ENCODE assay signal across 8 cellular contexts in the genomic region with DNA sequence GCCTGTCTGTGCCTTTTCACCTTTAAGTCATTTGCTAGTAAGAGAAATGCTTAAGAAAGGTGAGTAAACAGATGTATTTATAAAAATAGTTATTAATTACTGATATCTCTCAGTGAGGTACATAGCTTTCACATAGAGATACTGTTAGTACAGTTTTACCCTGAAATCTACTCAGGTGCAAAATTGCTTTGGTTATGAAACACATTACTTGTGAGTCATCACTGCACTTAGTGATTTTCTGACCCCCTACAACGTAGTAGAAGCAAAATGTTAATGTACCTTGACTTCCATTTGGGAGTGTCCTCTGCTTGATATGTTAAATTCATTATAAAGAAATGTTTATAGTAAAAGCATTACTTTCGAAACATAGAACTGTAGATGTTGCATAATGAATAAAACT. TPM values are rescaled to one million over a fixed set of nuclear protein-coding genes. Genes with fewer than 3 reads are reported as not detected.
DNase-seq lines count a peak whose midpoint lies in the region; ATAC-seq and TF ChIP-seq lines count a peak whose summit lies in the region.

No MANE protein-coding gene starts in this region.

- no peak overlapping the region for H3K27ac Mint-ChIP-seq in activated CD8-positive, alpha-beta memory T cell treated with anti-CD3 and anti-CD28 coated beads, Interleukin-2, amount 10 ng/mL, durations not matched to agents 7 days and 5 days
- no peak overlapping the region for H3K27ac Mint-ChIP-seq in activated T-helper 17 cell treated with anti-CD3 and anti-CD28 coated beads, Interleukin-2, amount 50 U/mL, for 72 hours
- H3K27ac Mint-ChIP-seq in stimulated activated naive CD8-positive, alpha-beta T cell treated with anti-CD3 and anti-CD28 coated beads, Interleukin-15, amount 100 ng/mL, for 72 hours: no peak overlapping the region
- no peak overlapping the region for H3K27ac Mint-ChIP-seq in CD14-positive monocyte

- no peaks in the 10 kb centered on the region for H3K9me3 Mint-ChIP-seq in activated CD8-positive, alpha-beta memory T cell treated with anti-CD3 and anti-CD28 coated beads, Interleukin-2, amount 10 ng/mL, durations not matched to agents 7 days and 5 days (ENCODE audit: low read depth)
- H3K9me3 Mint-ChIP-seq in activated T-helper 17 cell treated with anti-CD3 and anti-CD28 coated beads, Interleukin-2, amount 50 U/mL, for 72 hours: no peaks in the 10 kb centered on the region
- H3K9me3 Mint-ChIP-seq in stimulated activated naive CD8-positive, alpha-beta T cell treated with anti-CD3 and anti-CD28 coated beads, Interleukin-15, amount 100 ng/mL, for 72 hours: no peaks in the 10 kb centered on the region
- H3K9me3 Mint-ChIP-seq in CD14-positive monocyte: no peaks in the 10 kb centered on the region

- intact Hi-C loops in CD14-positive monocyte (cut with micrococcal nuclease): no loop called here

- H3K36me3 Mint-ChIP-seq in activated CD8-positive, alpha-beta memory T cell treated with anti-CD3 and anti-CD28 coated beads, Interleukin-2, amount 10 ng/mL, durations not matched to agents 7 days and 5 days: peaks cover 55% of the 10 kb centered on the region
- H3K36me3 Mint-ChIP-seq in activated T-helper 17 cell treated with anti-CD3 and anti-CD28 coated beads, Interleukin-2, amount 50 U/mL, for 72 hours (ENCODE audit: low read depth): peaks cover 100% of the 10 kb centered on the region
- peaks cover 3% of the 10 kb centered on the region in 2 donors for H3K36me3 Mint-ChIP-seq in CD14-positive monocyte

- H3K4me1 Mint-ChIP-seq in activated CD8-positive, alpha-beta memory T cell treated with anti-CD3 and anti-CD28 coated beads, Interleukin-2, amount 10 ng/mL, durations not matched to agents 7 days and 5 days: peaks cover 68% of the 10 kb centered on the region
- peaks cover 43% of the 10 kb centered on the region for H3K4me1 Mint-ChIP-seq in activated T-helper 17 cell treated with anti-CD3 and anti-CD28 coated beads, Interleukin-2, amount 50 U/mL, for 72 hours
- H3K4me1 Mint-ChIP-seq in stimulated activated naive CD8-positive, alpha-beta T cell treated with anti-CD3 and anti-CD28 coated beads, Interleukin-15, amount 100 ng/mL, for 72 hours: peaks cover 69% of the 10 kb centered on the region
- peaks cover 61% of the 10 kb centered on the region for H3K4me1 Mint-ChIP-seq in CD14-positive monocyte

- no peak overlapping the region for H3K4me3 Mint-ChIP-seq in activated CD8-positive, alpha-beta memory T cell treated with anti-CD3 and anti-CD28 coated beads, Interleukin-2, amount 10 ng/mL, durations not matched to agents 7 days and 5 days
- H3K4me3 Mint-ChIP-seq in activated T-helper 17 cell treated with anti-CD3 and anti-CD28 coated beads, Interleukin-2, amount 50 U/mL, for 72 hours: peak overlapping the region; percentile 91
- peak overlapping the region; percentile 51 to 55 for H3K4me3 Mint-ChIP-seq in stimulated activated naive CD8-positive, alpha-beta T cell treated with anti-CD3 and anti-CD28 coated beads, Interleukin-15, amount 100 ng/mL, for 72 hours
- H3K4me3 Mint-ChIP-seq in CD14-positive monocyte: no peak overlapping the region

- CTCF ChIA-PET in activated CD8-positive, alpha-beta memory T cell treated with anti-CD3 and anti-CD28 coated beads, Interleukin-2, amount 10 ng/mL, durations not matched to agents 7 days and 5 days (lab: Charles Lee): interaction anchor here (1.0 to 1.9 kb wide), 6 partner anchors 14 to 106 kb away, joined by 3 to 7 read pairs (median 4); no protein-coding TSS in a partner anchor

- TF ChIP-seq CTCF in CD14-positive monocyte (IDR thresholded peaks at IDR 0.05): no peak

- no peak for DNase-seq in activated CD8-positive, alpha-beta memory T cell treated with anti-CD3 and anti-CD28 coated beads, Interleukin-2, amount 10 ng/mL, durations not matched to agents 7 days and 5 days
- no peak for DNase-seq in activated CD8-positive, alpha-beta memory T cell treated with anti-CD3 and anti-CD28 coated beads for 24 hours
- no peak for DNase-seq in stimulated activated naive CD8-positive, alpha-beta T cell treated with anti-CD3 and anti-CD28 coated beads, Interleukin-15, amount 100 ng/mL, for 72 hours
- DNase-seq in CD14-positive monocyte (ENCODE audit: low spot score): no peak
- no peak for DNase-seq in NCI-H1048 (lab: John Stamatoyannopoulos, UW)
- DNase-seq in nucleus accumbens (lab: John Stamatoyannopoulos, UW): no peak

- H3K27me3 Mint-ChIP-seq in activated CD8-positive, alpha-beta memory T cell treated with anti-CD3 and anti-CD28 coated beads, Interleukin-2, amount 10 ng/mL, durations not matched to agents 7 days and 5 days: no peaks in the 10 kb centered on the region
- no peaks in the 10 kb centered on the region for H3K27me3 Mint-ChIP-seq in activated T-helper 17 cell treated with anti-CD3 and anti-CD28 coated beads, Interleukin-2, amount 50 U/mL, for 72 hours
- no peaks in the 10 kb centered on the region for H3K27me3 Mint-ChIP-seq in stimulated activated naive CD8-positive, alpha-beta T cell treated with anti-CD3 and anti-CD28 coated beads, Interleukin-15, amount 100 ng/mL, for 72 hours
- H3K27me3 Mint-ChIP-seq in CD14-positive monocyte (ENCODE audit: low read depth in 3 of 3): no peaks in the 10 kb centered on the region

- ATAC-seq in activated CD8-positive, alpha-beta memory T cell treated with anti-CD3 and anti-CD28 coated beads, Interleukin-2, amount 10 ng/mL, durations not matched to agents 7 days and 5 days: peak; percentile 27
- peak; percentile 58 for ATAC-seq in HG02981 (IDR thresholded peaks at IDR 0.05; ENCODE audit: unreplicated experiment)
- peak; percentile 68 for ATAC-seq in activated T-helper 17 cell treated with anti-CD3 and anti-CD28 coated beads, Interleukin-2, amount 50 U/mL, for 72 hours (replicated peaks)
- peak; percentile 77 for ATAC-seq in stimulated activated naive CD8-positive, alpha-beta T cell treated with anti-CD3 and anti-CD28 coated beads, Interleukin-15, amount 100 ng/mL, for 72 hours

RNA-seq across cellular contexts. Expression of a gene that starts 6.5 kb away (rescaled TPM):
- 100 to 1,000 TPM; 187 to 191 TPM for total RNA-seq in activated CD8-positive, alpha-beta memory T cell treated with anti-CD3 and anti-CD28 coated beads, Interleukin-2, amount 10 ng/mL, durations not matched to agents 7 days and 5 days
- total RNA-seq in activated T-helper 17 cell treated with anti-CD3 and anti-CD28 coated beads, Interleukin-2, amount 50 U/mL, for 72 hours: 100 to 1,000 TPM; 280 to 311 TPM
- 1 to 10 TPM; 6.0 to 9.0 TPM for polyA plus RNA-seq in CD14-positive monocyte

Comparison
In these comparisons a context has a peak if more than half of its experiments do, and no peak if none do; other contexts are left out.
1. ATAC-seq: peak in every context shown above with its lines; median percentile 77 in stimulated activated naive CD8-positive, alpha-beta T cell treated with anti-CD3 and anti-CD28 coated beads, Interleukin-15, amount 100 ng/mL, for 72 hours; 68 in activated T-helper 17 cell treated with anti-CD3 and anti-CD28 coated beads, Interleukin-2, amount 50 U/mL, for 72 hours; 58 in HG02981; 27 in activated CD8-positive, alpha-beta memory T cell treated with anti-CD3 and anti-CD28 coated beads, Interleukin-2, amount 10 ng/mL, durations not matched to agents 7 days and 5 days.
2. H3K4me3 Mint-ChIP-seq: peak in activated T-helper 17 cell treated with anti-CD3 and anti-CD28 coated beads, Interleukin-2, amount 50 U/mL, for 72 hours (single experiment) and stimulated activated naive CD8-positive, alpha-beta T cell treated with anti-CD3 and anti-CD28 coated beads, Interleukin-15, amount 100 ng/mL, for 72 hours (2 of 2); none in activated CD8-positive, alpha-beta memory T cell treated with anti-CD3 and anti-CD28 coated beads, Interleukin-2, amount 10 ng/mL, durations not matched to agents 7 days and 5 days (single experiment) and CD14-positive monocyte (0 of 2).